In the genomic region with DNA sequence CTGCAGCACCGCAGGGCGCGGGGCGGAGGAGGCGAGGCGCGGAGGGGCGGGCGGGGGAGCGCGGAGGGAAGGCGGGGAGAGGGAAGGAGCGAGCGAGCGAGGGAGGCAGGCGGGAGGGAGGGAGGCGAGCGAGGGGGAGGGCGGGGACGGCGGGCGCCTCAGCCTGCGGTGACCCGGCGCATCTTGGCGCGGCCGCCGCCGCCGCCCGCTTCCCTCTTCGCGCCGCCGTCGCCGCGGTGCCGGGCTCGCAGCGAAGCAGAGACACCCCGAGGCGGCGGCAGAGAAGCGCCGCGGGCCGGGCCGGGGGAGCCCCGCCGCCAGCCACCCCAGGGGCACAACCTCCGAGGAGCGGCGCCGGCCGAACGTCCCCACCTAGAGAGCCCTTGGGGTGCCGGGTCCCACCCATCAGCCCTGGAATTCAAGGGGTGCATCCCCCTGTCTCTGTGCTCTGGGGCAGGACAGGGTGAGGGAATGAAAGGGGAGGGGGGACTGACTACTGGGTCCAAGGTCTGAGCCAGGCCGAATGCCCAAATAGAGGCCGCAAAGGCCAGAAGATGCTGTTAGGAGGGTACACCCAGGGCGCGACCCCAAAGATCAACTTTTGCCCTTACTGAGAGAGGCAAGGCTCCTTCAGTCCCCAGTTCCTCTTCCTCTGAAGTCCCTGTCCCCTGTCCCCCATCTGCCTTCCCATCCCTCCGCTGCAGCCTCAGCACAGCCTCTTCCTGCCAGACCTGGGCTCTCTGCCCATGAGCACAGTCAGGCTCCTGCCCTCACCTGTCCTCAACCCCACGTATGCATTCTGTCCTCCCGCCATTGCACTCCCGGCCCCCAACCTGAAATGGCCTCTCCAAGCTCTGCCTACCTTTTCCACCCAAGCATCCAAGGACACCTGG, we compare ENCODE assay signal across 8 cellular contexts. TPM values are rescaled to one million over a fixed set of nuclear protein-coding genes. Genes with fewer than 3 reads are reported as not detected.
DNase-seq lines count a peak whose midpoint lies in the region; FAIRE-seq and TF ChIP-seq lines count a peak whose summit lies in the region.

A gene (minus strand): TSS at position 33 of the 893 bp plus-strand sequence. CDS start 133 bp downstream, outside the sequence.

- WGBS in small intestine, 3 donors: 7 to 12% (median 10%) methylated on average over 34 to 67 of the region's 67 CpGs

- in situ Hi-C loops in astrocyte of the spinal cord (cut with HindIII; ENCODE audit: low sequenced_read_pairs): no loop called here

- H3K9me3 Mint-ChIP-seq in activated T-helper 1 cell treated with anti-CD3 and anti-CD28 coated beads, Interleukin-12 subunit alpha, Interleukin-12 subunit beta, Interleukin-2, Interleukin-4 antibody, amounts not matched to agents 30 ng/mL and 10 ng/mL and 1 ng/mL, durations not matched to agents 14 hours and 24 hours and 36 hours: no peaks in the 10 kb centered on the region
- peaks cover 0 to 4% (median 0%) of the 10 kb centered on the region in 6 donors for H3K9me3 Mint-ChIP-seq in immature natural killer cell

- TF ChIP-seq CTCF in astrocyte of the spinal cord (IDR thresholded peaks at IDR 0.05; ENCODE audit: low read depth, low read length): no peak

- no peak within 1 kb of the TSS for H3K27ac Mint-ChIP-seq in activated T-helper 1 cell treated with anti-CD3 and anti-CD28 coated beads, Interleukin-12 subunit alpha, Interleukin-12 subunit beta, Interleukin-2, Interleukin-4 antibody, amounts not matched to agents 30 ng/mL and 10 ng/mL and 1 ng/mL, durations not matched to agents 14 hours and 24 hours and 36 hours
- H3K27ac Mint-ChIP-seq in immature natural killer cell: no peak within 1 kb of the TSS

- no peaks in the 10 kb centered on the region for H3K36me3 ChIP-seq in HUES6 (ENCODE audit: control insufficient read depth, insufficient read depth, low read length)
- H3K36me3 ChIP-seq in iPS-20b (ENCODE audit: insufficient read depth, low read depth, low read length): no peaks in the 10 kb centered on the region
- peaks cover 13% of the 10 kb centered on the region for H3K36me3 ChIP-seq in skeletal muscle satellite cell (ENCODE audit: insufficient read depth, low read length)
- H3K36me3 ChIP-seq in small intestine (ENCODE audit: control insufficient read depth in 2 of 2, insufficient read depth in 2 of 2, low read length in 2 of 2): no peaks in the 10 kb centered on the region

- H3K27me3 ChIP-seq in HUES6 (ENCODE audit: control insufficient read depth, insufficient read depth, low read length) (peaks cover 84% of the 10 kb centered on the region), iPS-20b (ENCODE audit: insufficient read depth, low read length) (peaks cover 72% of the 10 kb centered on the region), skeletal muscle satellite cell (ENCODE audit: control insufficient read depth, insufficient read depth, low read length) (peaks cover 7% of the 10 kb centered on the region), small intestine (ENCODE audit: control insufficient read depth in 2 of 2, insufficient read depth in 2 of 2, low read length in 2 of 2) (peaks cover 14 to 20% of the 10 kb centered on the region in 2 donors)

- intact Hi-C loops in activated T-helper 1 cell treated with anti-CD3 and anti-CD28 coated beads, Interleukin-12 subunit alpha, Interleukin-12 subunit beta, Interleukin-2, Interleukin-4 antibody, amounts not matched to agents 30 ng/mL and 10 ng/mL and 1 ng/mL, durations not matched to agents 14 hours and 24 hours and 36 hours (cut with micrococcal nuclease): no loop called here

- peak within 1 kb of the TSS; percentile 93 for H3K4me3 ChIP-seq in HUES6 (ENCODE audit: low read depth, low read length)
- H3K4me3 ChIP-seq in astrocyte of the spinal cord (ENCODE audit: low read depth, low read length): peak within 1 kb of the TSS; percentile 48
- H3K4me3 ChIP-seq in iPS-20b (ENCODE audit: low read length): peak within 1 kb of the TSS; percentile 80
- H3K4me3 ChIP-seq in skeletal muscle satellite cell (ENCODE audit: low read length): peak within 1 kb of the TSS; percentile 90
- peak within 1 kb of the TSS in 1 of 2 donors; percentile 32 for H3K4me3 ChIP-seq in small intestine (ENCODE audit: low read depth in 1 of 2, low read length in 2 of 2)

- H3K27me3 Mint-ChIP-seq in activated T-helper 1 cell treated with anti-CD3 and anti-CD28 coated beads, Interleukin-12 subunit alpha, Interleukin-12 subunit beta, Interleukin-2, Interleukin-4 antibody, amounts not matched to agents 30 ng/mL and 10 ng/mL and 1 ng/mL, durations not matched to agents 14 hours and 24 hours and 36 hours (ENCODE audit: insufficient read depth): peaks cover 39% of the 10 kb centered on the region
- H3K27me3 Mint-ChIP-seq in immature natural killer cell (ENCODE audit: low read depth in 3 of 3): peaks cover 14 to 31% (median 20%) of the 10 kb centered on the region in 3 donors

- DNase-seq in AG20443 (ENCODE audit: low spot score) (peak; percentile 93), astrocyte of the spinal cord (ENCODE audit: low read depth, low spot score) (peak; percentile 14), immature natural killer cell (no peak), small intestine (no peak)
- no peak for DNase-seq in activated T-helper 1 cell treated with anti-CD3 and anti-CD28 coated beads, Interleukin-12 subunit alpha, Interleukin-12 subunit beta, Interleukin-2, Interleukin-4 antibody, amounts not matched to agents 30 ng/mL and 10 ng/mL and 1 ng/mL, durations not matched to agents 14 hours and 24 hours and 36 hours (ENCODE audit: low spot score)

- H3K4me2 ChIP-seq in skeletal muscle satellite cell (ENCODE audit: low read length): peak within 1 kb of the TSS; percentile 97

- peaks cover 15% of the 10 kb centered on the region for H3K4me1 ChIP-seq in HUES6 (ENCODE audit: control insufficient read depth, insufficient read depth, low read length)
- peaks cover 9% of the 10 kb centered on the region for H3K4me1 ChIP-seq in iPS-20b (ENCODE audit: insufficient read depth, low read length)
- peaks cover 33% of the 10 kb centered on the region for H3K4me1 ChIP-seq in skeletal muscle satellite cell (ENCODE audit: control insufficient read depth, insufficient read depth, low read length)
- H3K4me1 ChIP-seq in small intestine (ENCODE audit: control insufficient read depth in 2 of 2, insufficient read depth in 1 of 2, low read depth in 1 of 2, low read length in 1 of 2): no peaks in the 10 kb centered on the region

- no peaks in the 10 kb centered on the region for H3K9me3 ChIP-seq in HUES6 (ENCODE audit: control insufficient read depth, insufficient read depth, low read depth, low read length)
- no peaks in the 10 kb centered on the region for H3K9me3 ChIP-seq in iPS-20b (ENCODE audit: insufficient read depth, low read depth, low read length)
- no peaks in the 10 kb centered on the region for H3K9me3 ChIP-seq in skeletal muscle satellite cell (replicated peaks; ENCODE audit: low read length)
- no peaks in the 10 kb centered on the region for H3K9me3 ChIP-seq in small intestine (ENCODE audit: control insufficient read depth, low read depth)

- FAIRE-seq in small intestine (lab: Jason Lieb, UNC): no peak

- no peak within 1 kb of the TSS for H3K27ac ChIP-seq in HUES6 (ENCODE audit: low read depth, low read length)
- H3K27ac ChIP-seq in iPS-20b (ENCODE audit: low read length): no peak within 1 kb of the TSS
- H3K27ac ChIP-seq in small intestine (ENCODE audit: low read depth in 1 of 2, low read length in 1 of 2): peak within 1 kb of the TSS in 1 of 2 donors; percentile 35

- no peak within 1 kb of the TSS for H3K4me3 Mint-ChIP-seq in activated T-helper 1 cell treated with anti-CD3 and anti-CD28 coated beads, Interleukin-12 subunit alpha, Interleukin-12 subunit beta, Interleukin-2, Interleukin-4 antibody, amounts not matched to agents 30 ng/mL and 10 ng/mL and 1 ng/mL, durations not matched to agents 14 hours and 24 hours and 36 hours
- H3K4me3 Mint-ChIP-seq in immature natural killer cell: peak within 1 kb of the TSS in 2 of 5 donors; percentile 35 to 45

- H3K4me1 Mint-ChIP-seq in activated T-helper 1 cell treated with anti-CD3 and anti-CD28 coated beads, Interleukin-12 subunit alpha, Interleukin-12 subunit beta, Interleukin-2, Interleukin-4 antibody, amounts not matched to agents 30 ng/mL and 10 ng/mL and 1 ng/mL, durations not matched to agents 14 hours and 24 hours and 36 hours (ENCODE audit: low read depth): no peaks in the 10 kb centered on the region
- peaks cover 6 to 7% of the 10 kb centered on the region in 2 donors for H3K4me1 Mint-ChIP-seq in immature natural killer cell

- H3K36me3 Mint-ChIP-seq in activated T-helper 1 cell treated with anti-CD3 and anti-CD28 coated beads, Interleukin-12 subunit alpha, Interleukin-12 subunit beta, Interleukin-2, Interleukin-4 antibody, amounts not matched to agents 30 ng/mL and 10 ng/mL and 1 ng/mL, durations not matched to agents 14 hours and 24 hours and 36 hours (ENCODE audit: low read depth): no peaks in the 10 kb centered on the region
- H3K36me3 Mint-ChIP-seq in immature natural killer cell: no peaks in the 10 kb centered on the region

- H3K9ac ChIP-seq in HUES6 (ENCODE audit: low read length) (peak within 1 kb of the TSS; percentile 51), iPS-20b (ENCODE audit: low read depth, low read length) (0 out of 2 replicates have a peak within 1 kb of the TSS, but pooled peaks have one; percentile 21), skeletal muscle satellite cell (ENCODE audit: low read depth, low read length) (peak within 1 kb of the TSS; percentile 91)

RNA-seq across cellular contexts. Expression of the gene that starts here (rescaled TPM):
- 52.0 and 56.0 TPM in 2 replicates for total RNA-seq in skeletal muscle satellite cell (2012; rRNA removed)
- not detected in 2 replicates for total RNA-seq in activated T-helper 1 cell treated with anti-CD3 and anti-CD28 coated beads, Interleukin-12 subunit alpha, Interleukin-12 subunit beta, Interleukin-2, Interleukin-4 antibody, amounts not matched to agents 30 ng/mL and 10 ng/mL and 1 ng/mL, durations not matched to agents 14 hours and 24 hours and 36 hours
- under 1 TPM in 1 of 3 donors, not detected in 2; 0.03 TPM for polyA plus RNA-seq in immature natural killer cell
- polyA plus RNA-seq in small intestine: 1 to 10 TPM in 2 of 3 donors, under 1 TPM in 1; 0.22 to 6.3 (median 1.4) TPM

Comparison
In these comparisons a context has a peak if more than half of its experiments do, and no peak if none do; other contexts are left out.
1. DNase-seq: peak in AG20443 (single experiment) and astrocyte of the spinal cord (single experiment); none in activated T-helper 1 cell treated with anti-CD3 and anti-CD28 coated beads, Interleukin-12 subunit alpha, Interleukin-12 subunit beta, Interleukin-2, Interleukin-4 antibody, amounts not matched to agents 30 ng/mL and 10 ng/mL and 1 ng/mL, durations not matched to agents 14 hours and 24 hours and 36 hours (single experiment), immature natural killer cell (0 of 3) and small intestine (single experiment).
2. H3K9ac ChIP-seq: peak in every context shown above with its lines; median percentile 91 in skeletal muscle satellite cell; 51 in HUES6; 21 in iPS-20b.